ENCODE assay signal across 18 cellular contexts in genomic region chr3:61172684-61173083, GRCh38.
DNase-seq lines count a peak whose midpoint lies in the region; ATAC-seq, FAIRE-seq and TF ChIP-seq lines count a peak whose summit lies in the region.
"Had no signal": no experiment of that assay in that cellular context is flagged by ENCODE, and none has a peak within 500 bp of the region (broad histone marks: within the 10 kb centered on the region; RNA-seq: fewer than 3 reads in every experiment).

No MANE protein-coding gene starts in this region.

- TF ChIP-seq CTCF in 22Rv1 (IDR thresholded peaks at IDR 0.05) (peak; percentile 13; the same call in 1 of the 2 replicates), epithelial cell of proximal tubule (conservative IDR thresholded peaks at IDR 0.05; ENCODE audit: low read depth, low read length) (peak; percentile 56)

- FAIRE-seq in GM19239 (lab: Jason Lieb, UNC) = peak; percentile 59
- FAIRE-seq: bronchial epithelial cell, endometrium, HTR-8/SVneo had no signal

- no peak for ATAC-seq in GM21390 (IDR thresholded peaks at IDR 0.05; ENCODE audit: unreplicated experiment)
- no peak for ATAC-seq in HG03469 (IDR thresholded peaks at IDR 0.05; ENCODE audit: unreplicated experiment)

- H3K27ac ChIP-seq in 22Rv1 = no peak overlapping the region
- H3K27ac ChIP-seq: neutrophil, transverse colon had no signal

- DNase-seq in GM19239 (ENCODE audit: insufficient read length, low spot score) (peak; percentile 9), Kasumi-1 (lab: John Stamatoyannopoulos, UW) (peak; percentile 39 to 59), epithelial cell of proximal tubule (ENCODE audit: low read depth) (no peak), NCI-H774 (lab: John Stamatoyannopoulos, UW) (no peak), foreskin melanocyte (no peak)
- DNase-seq: activated CD4-positive, alpha-beta memory T cell treated with anti-CD3 and anti-CD28 coated beads, Interleukin-2, amount 10 ng/mL, durations not matched to agents 7 days and 5 days; activated naive CD4-positive, alpha-beta T cell; glutamatergic neuron; T-helper 1 cell; transverse colon had no signal

- H3K4me3 ChIP-seq in epithelial cell of proximal tubule (ENCODE audit: low read depth, low read length) = no peak overlapping the region
- H3K4me3 ChIP-seq: lung, transverse colon had no signal

Comparison
In these comparisons a context has a peak if more than half of its experiments do, and no peak if none do; other contexts are left out.
1. DNase-seq: peak in GM19239 (single experiment) and Kasumi-1 (2 of 2); none in epithelial cell of proximal tubule (single experiment), NCI-H774 (single experiment) and foreskin melanocyte (single experiment).